Comparison of ENCODE assay signal across 1 cellular context in genomic region chr9:131094015-131094414, GRCh38.
TF ChIP-seq lines count a peak whose summit lies in the region.

No MANE protein-coding gene starts in this region.

TF ChIP-seq in WTC11, 78 proteins besides CTCF, POLR2A, EP300 and RAD21 (continued from another document):
- TF ChIP-seq KAT7 (CRISPR knock-in tag; IDR thresholded peaks at IDR 0.05; ENCODE audit: borderline replicate concordance) (no peak), ZNF219 (CRISPR knock-in tag; IDR thresholded peaks at IDR 0.05; ENCODE audit: borderline replicate concordance) (no peak), ZNF281 (CRISPR knock-in tag; IDR thresholded peaks at IDR 0.05) (no peak), ZNF317 (CRISPR knock-in tag; IDR thresholded peaks at IDR 0.05; ENCODE audit: borderline replicate concordance, low read depth) (no peak), IRF2 (CRISPR knock-in tag; IDR thresholded peaks at IDR 0.05; ENCODE audit: borderline replicate concordance, low read depth) (no peak), ATF2 (CRISPR knock-in tag; IDR thresholded peaks at IDR 0.05; ENCODE audit: borderline replicate concordance, low read depth) (no peak)
- TF ChIP-seq, protein P1, sequence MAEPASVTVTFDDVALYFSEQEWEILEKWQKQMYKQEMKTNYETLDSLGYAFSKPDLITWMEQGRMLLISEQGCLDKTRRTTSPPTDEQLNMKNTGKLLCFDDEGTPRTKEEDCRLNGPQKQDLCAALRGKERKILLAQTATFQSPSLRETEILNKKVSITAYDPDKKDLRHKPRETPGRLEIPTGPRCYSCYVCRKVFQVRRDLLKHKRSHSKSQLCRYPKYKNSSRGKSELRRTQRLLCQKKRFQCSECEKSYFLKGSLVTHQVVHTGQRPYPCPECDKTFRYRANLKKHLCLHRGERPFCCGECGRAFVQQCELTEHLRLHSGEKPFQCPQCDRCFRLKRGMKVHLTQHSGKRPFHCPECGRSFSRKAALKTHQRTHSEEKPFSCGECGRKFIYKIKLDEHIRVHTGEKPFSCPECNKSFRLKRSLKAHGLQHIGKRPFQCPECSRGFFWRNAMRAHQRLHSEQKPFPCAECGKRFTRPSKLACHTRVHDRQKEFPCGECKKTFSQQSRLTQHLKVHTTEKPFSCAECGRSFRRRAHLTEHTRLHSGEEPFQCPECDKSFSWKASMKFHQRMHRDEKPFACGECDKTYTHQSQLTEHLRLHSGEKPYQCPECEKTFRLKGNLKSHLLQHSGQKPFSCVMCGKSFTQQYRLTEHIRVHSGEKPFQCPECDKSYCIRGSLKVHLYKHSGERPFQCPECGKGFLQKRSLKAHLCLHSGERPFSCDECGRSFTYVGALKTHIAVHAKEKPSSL (CRISPR knock-in tag; conservative IDR thresholded peaks at IDR 0.05): no peak
